ENCODE assay signal across 2 cellular contexts in the genomic region with DNA sequence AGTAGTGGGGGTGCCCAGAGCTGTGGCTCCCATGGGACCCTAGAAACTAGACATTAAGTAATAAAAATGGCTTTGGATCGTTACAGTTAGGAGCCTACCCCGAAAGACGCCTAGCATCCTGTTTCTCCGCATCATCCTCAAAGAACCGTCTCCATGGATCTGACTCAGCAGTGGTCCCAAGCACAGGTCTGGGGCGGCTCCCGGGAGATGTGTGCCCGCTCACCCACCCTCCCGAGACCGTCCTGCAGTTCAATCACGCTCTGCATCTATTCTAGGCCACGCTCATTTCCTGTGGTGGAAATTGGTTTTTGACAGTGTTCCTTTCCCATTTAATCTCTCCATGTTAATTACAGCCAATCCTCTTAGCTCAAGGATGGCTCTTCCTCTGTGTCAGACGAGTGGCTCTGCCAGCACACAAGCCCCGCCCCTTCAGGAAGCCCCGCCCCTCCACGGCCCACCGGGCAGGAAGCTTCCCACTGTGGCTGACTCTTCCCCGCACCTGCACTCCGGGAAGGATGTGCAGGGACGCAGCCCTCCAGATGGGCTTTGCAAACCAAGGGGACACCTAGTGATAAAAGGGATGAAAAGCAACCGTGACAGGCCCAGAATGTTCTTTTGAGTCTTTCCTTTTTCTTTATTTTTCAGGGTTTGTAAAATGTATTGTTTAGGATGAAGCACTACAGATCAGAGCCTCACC.
TF ChIP-seq lines count a peak whose summit lies in the region.

No MANE protein-coding gene starts in this region.

TF ChIP-seq in HEK293T, 16 proteins besides CTCF, POLR2A, EP300 and RAD21:
- no peak for TF ChIP-seq FOXA1 (IDR thresholded peaks at IDR 0.05)
- no peak for TF ChIP-seq SP1 (IDR thresholded peaks at IDR 0.05)
- TF ChIP-seq NFRKB (IDR thresholded peaks at IDR 0.05): no peak
- no peak for TF ChIP-seq SUZ12 (IDR thresholded peaks at IDR 0.05)
- TF ChIP-seq ARNT (IDR thresholded peaks at IDR 0.05): no peak
- no peak for TF ChIP-seq FOXM1 (IDR thresholded peaks at IDR 0.05; ENCODE audit: borderline replicate concordance)
- TF ChIP-seq BHLHE40 (IDR thresholded peaks at IDR 0.05; ENCODE audit: borderline replicate concordance): no peak
- no peak for TF ChIP-seq LEF1 (IDR thresholded peaks at IDR 0.05; ENCODE audit: borderline replicate concordance)
- TF ChIP-seq ZNF384 (IDR thresholded peaks at IDR 0.05): no peak

TF ChIP-seq in HepG2, 621 proteins besides CTCF, POLR2A, EP300 and RAD21 (continues in another document):
- TF ChIP-seq CBFB (CRISPR knock-in tag; IDR thresholded peaks at IDR 0.05) (no peak), ZNF333 (CRISPR knock-in tag; IDR thresholded peaks at IDR 0.05; ENCODE audit: borderline replicate concordance) (no peak), ZNF619 (CRISPR knock-in tag; IDR thresholded peaks at IDR 0.05) (no peak), STAG1 (CRISPR knock-in tag; IDR thresholded peaks at IDR 0.05) (peak; percentile 94), TRIM24 (CRISPR knock-in tag; IDR thresholded peaks at IDR 0.05) (no peak), BORCS8-MEF2B (CRISPR knock-in tag; IDR thresholded peaks at IDR 0.05) (no peak), HOXA3 (CRISPR knock-in tag; IDR thresholded peaks at IDR 0.05) (no peak), HMGA1 (CRISPR knock-in tag; conservative IDR thresholded peaks at IDR 0.05) (no peak), NR2F6 (IDR thresholded peaks at IDR 0.05) (no peak), NR2F6 (CRISPR knock-in tag; IDR thresholded peaks at IDR 0.05) (no peak), ZSCAN9 (CRISPR knock-in tag; IDR thresholded peaks at IDR 0.05; ENCODE audit: borderline replicate concordance) (no peak), ZNF143 (CRISPR knock-in tag; IDR thresholded peaks at IDR 0.05) (no peak), ZNF124 (CRISPR knock-in tag; IDR thresholded peaks at IDR 0.05) (no peak), ATAD3A (CRISPR knock-in tag; IDR thresholded peaks at IDR 0.05) (no peak), NFATC3 (CRISPR knock-in tag; IDR thresholded peaks at IDR 0.05) (no peak), CENPX (CRISPR knock-in tag; IDR thresholded peaks at IDR 0.05) (no peak), PHF20 (CRISPR knock-in tag; IDR thresholded peaks at IDR 0.05) (no peak), MIXL1 (CRISPR knock-in tag; IDR thresholded peaks at IDR 0.05) (0 out of 2 replicates have a peak, but pooled peaks have one; percentile 14), ZNF563 (CRISPR knock-in tag; IDR thresholded peaks at IDR 0.05) (no peak), SALL2 (CRISPR knock-in tag; IDR thresholded peaks at IDR 0.05) (no peak), TAF15 (IDR thresholded peaks at IDR 0.05; ENCODE audit: low read depth, low read length, poor library complexity, severe bottlenecking) (no peak), MIER3 (CRISPR knock-in tag; IDR thresholded peaks at IDR 0.05; ENCODE audit: borderline replicate concordance) (0 out of 2 replicates have a peak, but pooled peaks have one; percentile 26), ZNF468 (CRISPR knock-in tag; IDR thresholded peaks at IDR 0.05) (no peak), ZNF224 (CRISPR knock-in tag; IDR thresholded peaks at IDR 0.05) (no peak), KDM3A (CRISPR knock-in tag; IDR thresholded peaks at IDR 0.05; ENCODE audit: low read depth) (0 out of 2 replicates have a peak, but pooled peaks have one; percentile 28)
- TF ChIP-seq, protein P1, sequence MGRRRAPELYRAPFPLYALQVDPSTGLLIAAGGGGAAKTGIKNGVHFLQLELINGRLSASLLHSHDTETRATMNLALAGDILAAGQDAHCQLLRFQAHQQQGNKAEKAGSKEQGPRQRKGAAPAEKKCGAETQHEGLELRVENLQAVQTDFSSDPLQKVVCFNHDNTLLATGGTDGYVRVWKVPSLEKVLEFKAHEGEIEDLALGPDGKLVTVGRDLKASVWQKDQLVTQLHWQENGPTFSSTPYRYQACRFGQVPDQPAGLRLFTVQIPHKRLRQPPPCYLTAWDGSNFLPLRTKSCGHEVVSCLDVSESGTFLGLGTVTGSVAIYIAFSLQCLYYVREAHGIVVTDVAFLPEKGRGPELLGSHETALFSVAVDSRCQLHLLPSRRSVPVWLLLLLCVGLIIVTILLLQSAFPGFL (CRISPR knock-in tag; IDR thresholded peaks at IDR 0.05): no peak
- TF ChIP-seq, protein P2, sequence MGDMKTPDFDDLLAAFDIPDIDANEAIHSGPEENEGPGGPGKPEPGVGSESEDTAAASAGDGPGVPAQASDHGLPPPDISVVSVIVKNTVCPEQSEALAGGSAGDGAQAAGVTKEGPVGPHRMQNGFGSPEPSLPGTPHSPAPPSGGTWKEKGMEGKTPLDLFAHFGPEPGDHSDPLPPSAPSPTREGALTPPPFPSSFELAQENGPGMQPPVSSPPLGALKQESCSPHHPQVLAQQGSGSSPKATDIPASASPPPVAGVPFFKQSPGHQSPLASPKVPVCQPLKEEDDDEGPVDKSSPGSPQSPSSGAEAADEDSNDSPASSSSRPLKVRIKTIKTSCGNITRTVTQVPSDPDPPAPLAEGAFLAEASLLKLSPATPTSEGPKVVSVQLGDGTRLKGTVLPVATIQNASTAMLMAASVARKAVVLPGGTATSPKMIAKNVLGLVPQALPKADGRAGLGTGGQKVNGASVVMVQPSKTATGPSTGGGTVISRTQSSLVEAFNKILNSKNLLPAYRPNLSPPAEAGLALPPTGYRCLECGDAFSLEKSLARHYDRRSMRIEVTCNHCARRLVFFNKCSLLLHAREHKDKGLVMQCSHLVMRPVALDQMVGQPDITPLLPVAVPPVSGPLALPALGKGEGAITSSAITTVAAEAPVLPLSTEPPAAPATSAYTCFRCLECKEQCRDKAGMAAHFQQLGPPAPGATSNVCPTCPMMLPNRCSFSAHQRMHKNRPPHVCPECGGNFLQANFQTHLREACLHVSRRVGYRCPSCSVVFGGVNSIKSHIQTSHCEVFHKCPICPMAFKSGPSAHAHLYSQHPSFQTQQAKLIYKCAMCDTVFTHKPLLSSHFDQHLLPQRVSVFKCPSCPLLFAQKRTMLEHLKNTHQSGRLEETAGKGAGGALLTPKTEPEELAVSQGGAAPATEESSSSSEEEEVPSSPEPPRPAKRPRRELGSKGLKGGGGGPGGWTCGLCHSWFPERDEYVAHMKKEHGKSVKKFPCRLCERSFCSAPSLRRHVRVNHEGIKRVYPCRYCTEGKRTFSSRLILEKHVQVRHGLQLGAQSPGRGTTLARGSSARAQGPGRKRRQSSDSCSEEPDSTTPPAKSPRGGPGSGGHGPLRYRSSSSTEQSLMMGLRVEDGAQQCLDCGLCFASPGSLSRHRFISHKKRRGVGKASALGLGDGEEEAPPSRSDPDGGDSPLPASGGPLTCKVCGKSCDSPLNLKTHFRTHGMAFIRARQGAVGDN (CRISPR knock-in tag; IDR thresholded peaks at IDR 0.05): 0 out of 2 replicates have a peak, but pooled peaks have one; percentile 11
- TF ChIP-seq, protein P3, sequence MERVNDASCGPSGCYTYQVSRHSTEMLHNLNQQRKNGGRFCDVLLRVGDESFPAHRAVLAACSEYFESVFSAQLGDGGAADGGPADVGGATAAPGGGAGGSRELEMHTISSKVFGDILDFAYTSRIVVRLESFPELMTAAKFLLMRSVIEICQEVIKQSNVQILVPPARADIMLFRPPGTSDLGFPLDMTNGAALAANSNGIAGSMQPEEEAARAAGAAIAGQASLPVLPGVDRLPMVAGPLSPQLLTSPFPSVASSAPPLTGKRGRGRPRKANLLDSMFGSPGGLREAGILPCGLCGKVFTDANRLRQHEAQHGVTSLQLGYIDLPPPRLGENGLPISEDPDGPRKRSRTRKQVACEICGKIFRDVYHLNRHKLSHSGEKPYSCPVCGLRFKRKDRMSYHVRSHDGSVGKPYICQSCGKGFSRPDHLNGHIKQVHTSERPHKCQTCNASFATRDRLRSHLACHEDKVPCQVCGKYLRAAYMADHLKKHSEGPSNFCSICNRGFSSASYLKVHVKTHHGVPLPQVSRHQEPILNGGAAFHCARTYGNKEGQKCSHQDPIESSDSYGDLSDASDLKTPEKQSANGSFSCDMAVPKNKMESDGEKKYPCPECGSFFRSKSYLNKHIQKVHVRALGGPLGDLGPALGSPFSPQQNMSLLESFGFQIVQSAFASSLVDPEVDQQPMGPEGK (CRISPR knock-in tag; IDR thresholded peaks at IDR 0.05): no peak
- TF ChIP-seq, protein P4, sequence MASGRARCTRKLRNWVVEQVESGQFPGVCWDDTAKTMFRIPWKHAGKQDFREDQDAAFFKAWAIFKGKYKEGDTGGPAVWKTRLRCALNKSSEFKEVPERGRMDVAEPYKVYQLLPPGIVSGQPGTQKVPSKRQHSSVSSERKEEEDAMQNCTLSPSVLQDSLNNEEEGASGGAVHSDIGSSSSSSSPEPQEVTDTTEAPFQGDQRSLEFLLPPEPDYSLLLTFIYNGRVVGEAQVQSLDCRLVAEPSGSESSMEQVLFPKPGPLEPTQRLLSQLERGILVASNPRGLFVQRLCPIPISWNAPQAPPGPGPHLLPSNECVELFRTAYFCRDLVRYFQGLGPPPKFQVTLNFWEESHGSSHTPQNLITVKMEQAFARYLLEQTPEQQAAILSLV (CRISPR knock-in tag; IDR thresholded peaks at IDR 0.05; ENCODE audit: borderline replicate concordance): no peak
- TF ChIP-seq, protein P5, sequence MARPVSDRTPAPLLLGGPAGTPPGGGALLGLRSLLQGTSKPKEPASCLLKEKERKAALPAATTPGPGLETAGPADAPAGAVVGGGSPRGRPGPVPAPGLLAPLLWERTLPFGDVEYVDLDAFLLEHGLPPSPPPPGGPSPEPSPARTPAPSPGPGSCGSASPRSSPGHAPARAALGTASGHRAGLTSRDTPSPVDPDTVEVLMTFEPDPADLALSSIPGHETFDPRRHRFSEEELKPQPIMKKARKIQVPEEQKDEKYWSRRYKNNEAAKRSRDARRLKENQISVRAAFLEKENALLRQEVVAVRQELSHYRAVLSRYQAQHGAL (CRISPR knock-in tag; IDR thresholded peaks at IDR 0.05; ENCODE audit: not compliant biosample characterization): no peak
- TF ChIP-seq, protein P6, sequence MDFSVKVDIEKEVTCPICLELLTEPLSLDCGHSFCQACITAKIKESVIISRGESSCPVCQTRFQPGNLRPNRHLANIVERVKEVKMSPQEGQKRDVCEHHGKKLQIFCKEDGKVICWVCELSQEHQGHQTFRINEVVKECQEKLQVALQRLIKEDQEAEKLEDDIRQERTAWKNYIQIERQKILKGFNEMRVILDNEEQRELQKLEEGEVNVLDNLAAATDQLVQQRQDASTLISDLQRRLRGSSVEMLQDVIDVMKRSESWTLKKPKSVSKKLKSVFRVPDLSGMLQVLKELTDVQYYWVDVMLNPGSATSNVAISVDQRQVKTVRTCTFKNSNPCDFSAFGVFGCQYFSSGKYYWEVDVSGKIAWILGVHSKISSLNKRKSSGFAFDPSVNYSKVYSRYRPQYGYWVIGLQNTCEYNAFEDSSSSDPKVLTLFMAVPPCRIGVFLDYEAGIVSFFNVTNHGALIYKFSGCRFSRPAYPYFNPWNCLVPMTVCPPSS (IDR thresholded peaks at IDR 0.05): no peak
- TF ChIP-seq, protein P7, sequence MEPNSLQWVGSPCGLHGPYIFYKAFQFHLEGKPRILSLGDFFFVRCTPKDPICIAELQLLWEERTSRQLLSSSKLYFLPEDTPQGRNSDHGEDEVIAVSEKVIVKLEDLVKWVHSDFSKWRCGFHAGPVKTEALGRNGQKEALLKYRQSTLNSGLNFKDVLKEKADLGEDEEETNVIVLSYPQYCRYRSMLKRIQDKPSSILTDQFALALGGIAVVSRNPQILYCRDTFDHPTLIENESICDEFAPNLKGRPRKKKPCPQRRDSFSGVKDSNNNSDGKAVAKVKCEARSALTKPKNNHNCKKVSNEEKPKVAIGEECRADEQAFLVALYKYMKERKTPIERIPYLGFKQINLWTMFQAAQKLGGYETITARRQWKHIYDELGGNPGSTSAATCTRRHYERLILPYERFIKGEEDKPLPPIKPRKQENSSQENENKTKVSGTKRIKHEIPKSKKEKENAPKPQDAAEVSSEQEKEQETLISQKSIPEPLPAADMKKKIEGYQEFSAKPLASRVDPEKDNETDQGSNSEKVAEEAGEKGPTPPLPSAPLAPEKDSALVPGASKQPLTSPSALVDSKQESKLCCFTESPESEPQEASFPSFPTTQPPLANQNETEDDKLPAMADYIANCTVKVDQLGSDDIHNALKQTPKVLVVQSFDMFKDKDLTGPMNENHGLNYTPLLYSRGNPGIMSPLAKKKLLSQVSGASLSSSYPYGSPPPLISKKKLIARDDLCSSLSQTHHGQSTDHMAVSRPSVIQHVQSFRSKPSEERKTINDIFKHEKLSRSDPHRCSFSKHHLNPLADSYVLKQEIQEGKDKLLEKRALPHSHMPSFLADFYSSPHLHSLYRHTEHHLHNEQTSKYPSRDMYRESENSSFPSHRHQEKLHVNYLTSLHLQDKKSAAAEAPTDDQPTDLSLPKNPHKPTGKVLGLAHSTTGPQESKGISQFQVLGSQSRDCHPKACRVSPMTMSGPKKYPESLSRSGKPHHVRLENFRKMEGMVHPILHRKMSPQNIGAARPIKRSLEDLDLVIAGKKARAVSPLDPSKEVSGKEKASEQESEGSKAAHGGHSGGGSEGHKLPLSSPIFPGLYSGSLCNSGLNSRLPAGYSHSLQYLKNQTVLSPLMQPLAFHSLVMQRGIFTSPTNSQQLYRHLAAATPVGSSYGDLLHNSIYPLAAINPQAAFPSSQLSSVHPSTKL (CRISPR knock-in tag; IDR thresholded peaks at IDR 0.05): 0 out of 2 replicates have a peak, but pooled peaks have one; percentile 10
- TF ChIP-seq, protein P8, sequence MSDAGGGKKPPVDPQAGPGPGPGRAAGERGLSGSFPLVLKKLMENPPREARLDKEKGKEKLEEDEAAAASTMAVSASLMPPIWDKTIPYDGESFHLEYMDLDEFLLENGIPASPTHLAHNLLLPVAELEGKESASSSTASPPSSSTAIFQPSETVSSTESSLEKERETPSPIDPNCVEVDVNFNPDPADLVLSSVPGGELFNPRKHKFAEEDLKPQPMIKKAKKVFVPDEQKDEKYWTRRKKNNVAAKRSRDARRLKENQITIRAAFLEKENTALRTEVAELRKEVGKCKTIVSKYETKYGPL (CRISPR knock-in tag; IDR thresholded peaks at IDR 0.05): no peak
- TF ChIP-seq, protein P9, sequence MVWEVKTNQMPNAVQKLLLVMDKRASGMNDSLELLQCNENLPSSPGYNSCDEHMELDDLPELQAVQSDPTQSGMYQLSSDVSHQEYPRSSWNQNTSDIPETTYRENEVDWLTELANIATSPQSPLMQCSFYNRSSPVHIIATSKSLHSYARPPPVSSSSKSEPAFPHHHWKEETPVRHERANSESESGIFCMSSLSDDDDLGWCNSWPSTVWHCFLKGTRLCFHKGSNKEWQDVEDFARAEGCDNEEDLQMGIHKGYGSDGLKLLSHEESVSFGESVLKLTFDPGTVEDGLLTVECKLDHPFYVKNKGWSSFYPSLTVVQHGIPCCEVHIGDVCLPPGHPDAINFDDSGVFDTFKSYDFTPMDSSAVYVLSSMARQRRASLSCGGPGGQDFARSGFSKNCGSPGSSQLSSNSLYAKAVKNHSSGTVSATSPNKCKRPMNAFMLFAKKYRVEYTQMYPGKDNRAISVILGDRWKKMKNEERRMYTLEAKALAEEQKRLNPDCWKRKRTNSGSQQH (CRISPR knock-in tag; IDR thresholded peaks at IDR 0.05; ENCODE audit: low read depth): no peak
